In the genomic region with DNA sequence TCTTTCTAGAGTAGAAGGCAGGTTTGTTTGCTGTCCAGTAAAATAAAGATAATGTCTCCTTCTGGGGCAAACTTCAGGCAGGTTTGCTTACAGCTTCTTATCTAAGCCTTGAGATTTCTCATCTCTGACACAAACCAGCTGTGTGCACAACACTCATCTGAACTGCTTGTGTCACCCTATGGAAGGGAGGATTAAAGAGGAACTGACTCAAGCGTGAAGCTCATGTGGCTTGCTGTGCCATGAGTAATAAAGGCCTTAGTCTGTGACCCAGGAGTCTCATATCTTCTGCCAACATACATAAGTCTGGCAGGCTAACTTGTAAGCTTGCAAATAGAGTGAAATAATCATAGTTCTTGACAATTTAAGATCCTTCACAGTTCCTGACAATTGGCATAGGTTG, we compare ENCODE assay signal across 1 cellular context.
TF ChIP-seq lines count a peak whose summit lies in the region.

No MANE protein-coding gene starts in this region.

TF ChIP-seq in HCT116, 20 proteins besides CTCF, POLR2A, EP300 and RAD21 (continued from another document):
- TF ChIP-seq SIN3A (IDR thresholded peaks at IDR 0.05; ENCODE audit: low read depth) (peak; percentile 42; the same call in 1 of the 2 replicates), ZNF274 (IDR thresholded peaks at IDR 0.05; ENCODE audit: low read depth, low read length) (no peak), SRF (IDR thresholded peaks at IDR 0.05; ENCODE audit: low read depth) (no peak)
TF ChIP-seq in HCT116: peak in this region for 8.
